Comparison of ENCODE assay signal across 16 cellular contexts in the genomic region with DNA sequence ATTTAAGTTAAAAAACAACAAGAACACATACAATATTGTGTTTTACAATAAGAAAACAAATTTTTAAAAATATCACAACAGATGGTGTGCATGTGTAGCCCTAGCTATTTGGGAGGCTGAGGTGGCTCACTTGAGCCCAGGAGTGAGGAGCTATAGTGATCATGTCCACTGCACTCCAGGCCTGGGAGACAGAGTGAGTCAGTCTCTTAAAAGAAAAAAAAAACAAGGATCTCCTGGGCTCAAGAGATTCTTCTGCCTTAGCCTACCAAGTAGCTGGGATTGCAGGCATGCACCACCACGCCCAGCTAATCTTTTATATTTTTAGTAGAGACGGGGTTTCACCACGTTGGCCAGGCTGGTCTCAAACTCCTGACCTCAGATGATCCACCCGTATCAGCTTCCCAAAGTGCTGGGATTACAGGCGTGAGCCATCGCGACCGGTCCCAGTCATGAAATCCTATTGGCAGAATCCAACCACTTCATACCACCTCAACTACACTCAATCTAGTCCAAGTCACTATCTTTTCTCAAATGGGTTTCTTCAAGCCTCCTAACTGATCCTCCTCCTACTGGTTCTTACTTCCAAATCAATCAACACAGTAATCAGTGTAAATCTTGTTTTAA. TPM values are rescaled to one million over a fixed set of nuclear protein-coding genes. Genes with fewer than 3 reads are reported as not detected.
DNase-seq lines count a peak whose midpoint lies in the region; ATAC-seq, FAIRE-seq and TF ChIP-seq lines count a peak whose summit lies in the region.
"Had no signal": no experiment of that assay in that cellular context is flagged by ENCODE, and none has a peak within 500 bp of the region (broad histone marks: within the 10 kb centered on the region; RNA-seq: fewer than 3 reads in every experiment).

No MANE protein-coding gene starts in this region.

- no peaks in the 10 kb centered on the region for H4K20me1 ChIP-seq in HepG2 (ENCODE audit: insufficient read depth, low read length)

- no peak overlapping the region for H3K9ac ChIP-seq in HepG2 (ENCODE audit: insufficient read depth, low read depth, low read length)

- TF ChIP-seq EP300 in HepG2 (IDR thresholded peaks at IDR 0.05; ENCODE audit: low read depth in 2 of 2, low read length in 2 of 2) (no peak), HepG2 (CRISPR knock-in tag; IDR thresholded peaks at IDR 0.05; ENCODE audit: borderline replicate concordance) (no peak), stomach (IDR thresholded peaks at IDR 0.05) (no peak)

- no peak overlapping the region for H3K4me2 ChIP-seq in HepG2 (ENCODE audit: low read depth, low read length)

- H3K9me3 ChIP-seq in HepG2 (ENCODE audit: low read length): no peaks in the 10 kb centered on the region
- no peaks in the 10 kb centered on the region for H3K9me3 ChIP-seq in right lobe of liver
- H3K9me3 ChIP-seq in WERI-Rb-1 (ENCODE audit: severe bottlenecking): no peaks in the 10 kb centered on the region
- no peaks in the 10 kb centered on the region for H3K9me3 ChIP-seq in vagina
- H3K9me3 ChIP-seq in stomach: no peaks in the 10 kb centered on the region
- H3K9me3 ChIP-seq: mucosa of descending colon, testis had no signal

- BruUV-seq in HepG2 (replicated peaks; lab: Mats Ljungman, UMichigan): no TSS peak

- H3K27ac ChIP-seq in HepG2 (ENCODE audit: extremely low read length, insufficient read depth, low read length) (no peak overlapping the region), right lobe of liver (no peak overlapping the region), WERI-Rb-1 (no peak overlapping the region), vagina (peak overlapping the region; percentile 18), stomach (no peak overlapping the region)
- H3K27ac ChIP-seq: dorsolateral prefrontal cortex, testis had no signal

- no peak for FAIRE-seq in HepG2 (lab: Jason Lieb, UNC)

- no peak overlapping the region for H3K4me3 ChIP-seq in HepG2 (replicated peaks in 1 of 3; ENCODE audit: insufficient read depth in 1 of 3, low read depth in 2 of 3, low read length in 3 of 3)
- H3K4me3 ChIP-seq in right lobe of liver: no peak overlapping the region
- no peak overlapping the region for H3K4me3 ChIP-seq in WERI-Rb-1 (ENCODE audit: low read depth, low read length)
- no peak overlapping the region for H3K4me3 ChIP-seq in epithelial cell of esophagus (ENCODE audit: low read length)
- H3K4me3 ChIP-seq in vagina: no peak overlapping the region
- H3K4me3 ChIP-seq in stomach: no peak overlapping the region
- H3K4me3 ChIP-seq: dorsolateral prefrontal cortex, mucosa of descending colon, testis had no signal

- ATAC-seq in HepG2 (peak; percentile 32; the same call in 1 of the 3 replicates), right lobe of liver (no peak), HG03354 (IDR thresholded peaks at IDR 0.05; ENCODE audit: poor library complexity, severe bottlenecking, unreplicated experiment) (no peak)
- ATAC-seq: mucosa of descending colon had no signal

- intact Hi-C loops in HepG2 (cut with micrococcal nuclease; ENCODE audit: unreplicated experiment) (no loop called here), right lobe of liver (cut with DNase I) (no loop called here), vagina (cut with DNase I) (no loop called here), stomach (cut with DNase I; ENCODE audit: low total_unique reads) (loop anchor here (10.0 kb wide), 1 partner anchor 131 kb away; no protein-coding TSS in a partner anchor)

- no peaks in the 10 kb centered on the region for H3K27me3 ChIP-seq in HepG2 (ENCODE audit: control insufficient read depth in 1 of 2, insufficient read depth in 2 of 2, low read length in 2 of 2)
- H3K27me3 ChIP-seq in right lobe of liver: no peaks in the 10 kb centered on the region
- no peaks in the 10 kb centered on the region for H3K27me3 ChIP-seq in WERI-Rb-1 (ENCODE audit: insufficient read depth, low read depth, severe bottlenecking)
- H3K27me3 ChIP-seq in vagina: no peaks in the 10 kb centered on the region
- H3K27me3 ChIP-seq in stomach: no peaks in the 10 kb centered on the region
- H3K27me3 ChIP-seq: dorsolateral prefrontal cortex, testis had no signal

- H3K79me2 ChIP-seq in HepG2 (ENCODE audit: insufficient read depth, low read length): no peaks in the 10 kb centered on the region

- WGBS in HepG2 (ENCODE audit: low lambda C conversion rate): 98% methylated on average over 8 of the region's 8 CpGs
- 95% methylated on average over 4 of the region's 8 CpGs for WGBS in right lobe of liver (ENCODE audit: insufficient coverage, low coverage, low lambda C conversion rate, missing lambda C conversion rate)
- WGBS in stomach, 5 donors: 91 to 95% (median 92%) methylated on average over 8 of the region's 8 CpGs

- H3K36me3 ChIP-seq in HepG2 (replicated peaks in 1 of 2; ENCODE audit: control insufficient read depth in 1 of 2, insufficient read depth in 2 of 2, low read length in 2 of 2) (peaks cover 16 to 62% of the 10 kb centered on the region in 2 experiments), right lobe of liver (peaks cover 0 to 18% (median 10%) of the 10 kb centered on the region in 4 donors), WERI-Rb-1 (peaks cover 65% of the 10 kb centered on the region), vagina (peaks cover 0 to 19% of the 10 kb centered on the region in 2 donors), stomach (peaks cover 17 to 53% (median 39%) of the 10 kb centered on the region in 4 donors)

- no peak for TF ChIP-seq POLR2A in HepG2 (IDR thresholded peaks at IDR 0.05; ENCODE audit: insufficient read depth in 1 of 2, low read depth in 2 of 2, low read length in 2 of 2)
- no peak for TF ChIP-seq POLR2A in right lobe of liver (IDR thresholded peaks at IDR 0.05)
- no peak for TF ChIP-seq POLR2A in vagina (IDR thresholded peaks at IDR 0.05)
- no peak for TF ChIP-seq POLR2A in stomach (IDR thresholded peaks at IDR 0.05)

- TF ChIP-seq CTCF in HepG2 (CRISPR knock-in tag; IDR thresholded peaks at IDR 0.05) (no peak), right lobe of liver (IDR thresholded peaks at IDR 0.05) (no peak), WERI-Rb-1 (IDR thresholded peaks at IDR 0.05; ENCODE audit: low read depth, low read length) (no peak), epithelial cell of esophagus (IDR thresholded peaks at IDR 0.05; ENCODE audit: insufficient read depth, low read depth, low read length, missing control alignments) (no peak), vagina (IDR thresholded peaks at IDR 0.05) (no peak), stomach (IDR thresholded peaks at IDR 0.05) (no peak)

- TF ChIP-seq RAD21 in HepG2 (CRISPR knock-in tag; IDR thresholded peaks at IDR 0.05): no peak

- in situ Hi-C loops in HepG2 (cut with HindIII; ENCODE audit: extremely low pct_ligation_motif_present, low pct_unique_long_range_greater_than_20kb): no loop called here

- CTCF ChIA-PET in HepG2 (lab: Yijun Ruan, JAX; ENCODE audit: low intra/inter-chr PET ratio, low total read pairs): no interaction called here

- H3K4me1 ChIP-seq in HepG2 (ENCODE audit: insufficient read depth, low read length): peaks cover 16% of the 10 kb centered on the region
- peaks cover 0 to 27% (median 5%) of the 10 kb centered on the region in 4 donors for H3K4me1 ChIP-seq in right lobe of liver
- H3K4me1 ChIP-seq in vagina: peaks cover 9% of the 10 kb centered on the region
- H3K4me1 ChIP-seq in stomach: peaks cover 0 to 48% (median 26%) of the 10 kb centered on the region in 4 donors
- H3K4me1 ChIP-seq: testis had no signal

- DNase-seq in HepG2 (ENCODE audit: low spot score): no peak
- DNase-seq in right lobe of liver: no peak
- peak; percentile 38 for DNase-seq in WERI-Rb-1
- DNase-seq in epithelial cell of esophagus (ENCODE audit: low read depth): peak; percentile 20
- DNase-seq in vagina (ENCODE audit: extremely low spot score in 2 of 2): no peak
- DNase-seq in stomach: no peak
- DNase-seq in NCI-H2081 (lab: John Stamatoyannopoulos, UW): no peak
- DNase-seq: ACHN; activated CD4-positive, CD25-positive, alpha-beta regulatory T cell treated with anti-CD3 and anti-CD28 coated beads, Interleukin-2, amount 50 U/mL, for 72 hours; dorsolateral prefrontal cortex; mucosa of descending colon; NCI-H510A; posterior cingulate gyrus; T-helper 1 cell; testis had no signal

- POLR2A ChIA-PET in HepG2 (lab: Yijun Ruan, JAX): interaction anchor here (1.1 kb wide), 1 partner anchor 139 kb away, joined by 3 read pairs; a partner anchor contains a TSS

- no peak overlapping the region for H2AFZ ChIP-seq in HepG2 (ENCODE audit: low read length)

TF ChIP-seq in HepG2, 621 proteins besides CTCF, POLR2A, EP300 and RAD21:
- no peak for TF ChIP-seq ZFP1 (CRISPR knock-in tag; IDR thresholded peaks at IDR 0.05)
- peak; percentile 62 for TF ChIP-seq RBM22 (optimal IDR thresholded peaks at IDR 0.05; ENCODE audit: low read length)

RNA-seq across cellular contexts. Expression of a gene that starts 55.0 kb away (rescaled TPM):
- not detected in 2 replicates for total RNA-seq in HepG2 (2016; rRNA removed; fragmentation: Illumina TruSeq; extraction: Trizol)
- not detected in 2 replicates for total RNA-seq in HepG2 (2016; cell fraction: cytosol; rRNA removed; fragmentation: Illumina TruSeq; extraction: Trizol; ENCODE audit: low read depth)
- not detected in 2 replicates for total RNA-seq in HepG2 (2016; cell fraction: insoluble cytoplasmic fraction; rRNA removed; fragmentation: Illumina TruSeq; extraction: Trizol)
- not detected in 2 replicates for total RNA-seq in HepG2 (2016; cell fraction: membrane; rRNA removed; fragmentation: Illumina TruSeq; extraction: Trizol)
- total RNA-seq in HepG2 (2016; cell fraction: nucleus; rRNA removed; fragmentation: Illumina TruSeq; extraction: Trizol): not detected in 2 replicates
- polyA plus RNA-seq in HepG2 (2011; rRNA removed): 0.37 TPM in 1 of 2 replicates, not detected in the other
- polyA plus RNA-seq in HepG2 (2011; cell fraction: cytosol; rRNA removed): not detected in 2 replicates
- polyA plus RNA-seq in HepG2 (2011; cell fraction: nucleus; rRNA removed): not detected in 2 replicates
- not detected in 2 replicates for polyA plus RNA-seq in HepG2 (2012)
- not detected in 2 replicates for polyA plus RNA-seq in HepG2 (2016; cell fraction: cytosol; fragmentation: Illumina TruSeq; extraction: Trizol; ENCODE audit: low read depth)
- polyA plus RNA-seq in HepG2 (2016; cell fraction: insoluble cytoplasmic fraction; fragmentation: Illumina TruSeq; extraction: Trizol; ENCODE audit: low read depth): not detected in 2 replicates
- not detected in 2 replicates for polyA plus RNA-seq in HepG2 (2016; cell fraction: membrane; fragmentation: Illumina TruSeq; extraction: Trizol; ENCODE audit: low read depth)
- polyA plus RNA-seq in HepG2 (2016; cell fraction: nucleus; fragmentation: Illumina TruSeq; extraction: Trizol; ENCODE audit: insufficient read depth, low read depth): not detected in 2 replicates
- polyA minus RNA-seq in HepG2 (2011; rRNA and poly(A)+ RNA removed; ENCODE audit: low replicate concordance): 0.78 TPM in 1 of 2 replicates, not detected in the other
- not detected in 2 replicates for polyA minus RNA-seq in HepG2 (2011; cell fraction: cytosol; rRNA and poly(A)+ RNA removed)
- polyA minus RNA-seq in HepG2 (2011; cell fraction: nucleus; rRNA and poly(A)+ RNA removed): not detected in 2 replicates
- total RNA-seq in right lobe of liver: not detected
- not detected for total RNA-seq in vagina
- total RNA-seq in stomach: not detected
- not detected for polyA plus RNA-seq in stomach
- total RNA-seq: mucosa of descending colon had no signal

Comparison
In these comparisons a context has a peak if more than half of its experiments do, and no peak if none do; other contexts are left out.
1. DNase-seq: peak in WERI-Rb-1 (single experiment) and epithelial cell of esophagus (single experiment); none in HepG2 (single experiment), right lobe of liver (0 of 3), vagina (0 of 2), stomach (single experiment) and NCI-H2081 (0 of 2).